In genomic region chr2:196926562-196927317, GRCh38 we compare ENCODE assay signal across 8 cellular contexts.
A peak's percentile ranks its signal among the peaks of the same experiment; 100 is the strongest.
DNase-seq lines count a peak whose midpoint lies in the region; TF ChIP-seq lines count a peak whose summit lies in the region.

Gene PGAP1 (minus strand): TSS chr2:196926707. CDS start chr2:196926616, 91 bp downstream.

- H3K9me2 ChIP-seq in MM.1S (replicated peaks; ENCODE audit: insufficient read depth, low read length), result no peaks in the 10 kb centered on the region

- H3F3A ChIP-seq in MM.1S (ENCODE audit: insufficient read depth, low read length), result no peaks in the 10 kb centered on the region

- peak within 1 kb of the TSS; percentile 13; the same call in 1 of the 2 replicates for H3K27ac ChIP-seq in MM.1S (ENCODE audit: low read length)
- H3K27ac ChIP-seq in subcutaneous abdominal adipose tissue (ENCODE audit: low read depth, low read length), result peak within 1 kb of the TSS; percentile 87

- H3K4me1 ChIP-seq in MM.1S (ENCODE audit: low read length), result peaks cover 3% of the 10 kb centered on the region; the same call in 1 of the 2 replicates
- H3K4me1 ChIP-seq in neuron (ENCODE audit: insufficient read depth, low read length), result peaks cover 22% of the 10 kb centered on the region
- peaks cover 0 to 27% (median 23%) of the 10 kb centered on the region in 5 donors for H3K4me1 ChIP-seq in subcutaneous abdominal adipose tissue (ENCODE audit: control insufficient read depth in 5 of 5, insufficient read depth in 5 of 5, low read length in 5 of 5)

- H3K79me2 ChIP-seq in MM.1S (ENCODE audit: low read length), result no peaks in the 10 kb centered on the region

- H3K36me3 ChIP-seq in MM.1S (replicated peaks; ENCODE audit: insufficient read depth, low read length) (no peaks in the 10 kb centered on the region), neuron (ENCODE audit: insufficient read depth, low read length) (no peaks in the 10 kb centered on the region), subcutaneous abdominal adipose tissue (ENCODE audit: control insufficient read depth in 5 of 5, insufficient read depth in 5 of 5, low read length in 5 of 5) (no peaks in the 10 kb centered on the region)

- no peaks in the 10 kb centered on the region for H3K9me3 ChIP-seq in MM.1S (replicated peaks; ENCODE audit: insufficient read depth, low read length)
- no peaks in the 10 kb centered on the region for H3K9me3 ChIP-seq in neuron (ENCODE audit: low read length)
- no peaks in the 10 kb centered on the region for H3K9me3 ChIP-seq in subcutaneous abdominal adipose tissue (ENCODE audit: control insufficient read depth in 5 of 5, low read length in 5 of 5)

- no peaks in the 10 kb centered on the region for H3K27me3 ChIP-seq in MM.1S (replicated peaks; ENCODE audit: insufficient read depth, low read length)
- no peaks in the 10 kb centered on the region for H3K27me3 ChIP-seq in neuron (ENCODE audit: insufficient read depth, low read length)
- no peaks in the 10 kb centered on the region for H3K27me3 ChIP-seq in subcutaneous abdominal adipose tissue (ENCODE audit: control insufficient read depth in 5 of 5, insufficient read depth in 4 of 5, low read length in 5 of 5)

- peak within 1 kb of the TSS; percentile 92 for H3K4me2 ChIP-seq in MM.1S (ENCODE audit: low read depth, low read length)

- no peaks in the 10 kb centered on the region for H4K20me1 ChIP-seq in MM.1S (ENCODE audit: insufficient read depth, low read length)

- peak within 1 kb of the TSS; percentile 71 for H3K9ac ChIP-seq in MM.1S (ENCODE audit: low read length)
- peak within 1 kb of the TSS; percentile 78 to 94 (median 86) for H3K9ac ChIP-seq in subcutaneous abdominal adipose tissue (ENCODE audit: low read length in 5 of 5)

- TF ChIP-seq CTCF in MM.1S (IDR thresholded peaks at IDR 0.05; ENCODE audit: low read length), result no peak

- DNase-seq in GDM1 (lab: John Stamatoyannopoulos, UW) (peak; percentile 87), HCEC 1CT (peak; percentile 83), MM.1S (peak; percentile 91), SHP77 treated with DMSO at 0.1 percent for 48 hours (lab: John Stamatoyannopoulos, UW) (peak; percentile 97), foreskin melanocyte (peak; percentile 91)
- DNase-seq in activated naive CD4-positive, alpha-beta T cell (lab: John Stamatoyannopoulos, UW), result peak; percentile 61 to 74 (median 64)

- H2AFZ ChIP-seq in MM.1S (ENCODE audit: low read length) (peak within 1 kb of the TSS; percentile 79), neuron (ENCODE audit: low read depth, low read length) (peak within 1 kb of the TSS; percentile 59)

- H3K4me3 ChIP-seq in MM.1S (ENCODE audit: low read length) (peak within 1 kb of the TSS; percentile 77), neuron (ENCODE audit: low read length) (peak within 1 kb of the TSS; percentile 87), subcutaneous abdominal adipose tissue (ENCODE audit: low read depth in 1 of 5, low read length in 5 of 5) (peak within 1 kb of the TSS; percentile 80 to 95 (median 92))

Comparison
In these comparisons a context has a peak if more than half of its experiments do, and no peak if none do; other contexts are left out.
1. Peak in every context shown above with its lines: DNase-seq, H3K4me3 ChIP-seq and H3K27ac ChIP-seq.